Comparison of ENCODE assay signal across 8 cellular contexts in genomic region chr1:94720091-94720793, GRCh38.
DNase-seq lines count a peak whose midpoint lies in the region; ATAC-seq, FAIRE-seq and TF ChIP-seq lines count a peak whose summit lies in the region.

No MANE protein-coding gene starts in this region.

- no peaks in the 10 kb centered on the region for H3K36me3 ChIP-seq in hepatocyte (replicated peaks; ENCODE audit: insufficient read depth, low read depth)

- H3K9me3 Mint-ChIP-seq in type B pancreatic cell = no peaks in the 10 kb centered on the region

- no peak overlapping the region for H3K27ac Mint-ChIP-seq in type B pancreatic cell

- no peak overlapping the region for H3K4me3 Mint-ChIP-seq in type B pancreatic cell

- no peak overlapping the region for H2AFZ ChIP-seq in hepatocyte

- TF ChIP-seq CTCF in type B pancreatic cell (conservative IDR thresholded peaks at IDR 0.05) = no peak
- TF ChIP-seq CTCF in hepatocyte (IDR thresholded peaks at IDR 0.05; ENCODE audit: poor library complexity) = no peak

- no peaks in the 10 kb centered on the region for H3K27me3 Mint-ChIP-seq in type B pancreatic cell

- no peaks in the 10 kb centered on the region for H3K79me2 ChIP-seq in hepatocyte

- H3K27ac ChIP-seq in hepatocyte = no peak overlapping the region

- H3K4me1 ChIP-seq in hepatocyte (ENCODE audit: insufficient read depth) = no peaks in the 10 kb centered on the region

- DNase-seq in GM12891 (ENCODE audit: insufficient read length, low spot score) (peak; percentile 50), glomerular visceral epithelial cell (ENCODE audit: extremely low spot score) (peak; percentile 21), type B pancreatic cell (ENCODE audit: extremely low spot score, unreplicated experiment) (no peak), G401 (ENCODE audit: low spot score) (no peak), superior temporal gyrus (ENCODE audit: extremely low spot score) (no peak), hepatocyte (ENCODE audit: low spot score) (no peak)

- H3K36me3 Mint-ChIP-seq in type B pancreatic cell = no peaks in the 10 kb centered on the region

- no peaks in the 10 kb centered on the region for H3K9me2 ChIP-seq in hepatocyte (replicated peaks; ENCODE audit: insufficient read depth)

- in situ Hi-C loops in G401 (cut with HindIII; ENCODE audit: low sequenced_read_pairs) = no loop called here

- ATAC-seq in GM21360 (IDR thresholded peaks at IDR 0.05; ENCODE audit: unreplicated experiment) = peak; percentile 99
- peak; percentile 99 for ATAC-seq in HG03442 (IDR thresholded peaks at IDR 0.05; ENCODE audit: unreplicated experiment)

- FAIRE-seq in GM12891 (lab: Jason Lieb, UNC) = peak; percentile 98

- no peak overlapping the region for H3K4me3 ChIP-seq in hepatocyte

- 97% methylated on average over 4 of the region's 4 CpGs for WGBS in hepatocyte (ENCODE audit: low lambda C conversion rate, missing lambda C conversion rate)

- no peaks in the 10 kb centered on the region for H4K20me1 ChIP-seq in hepatocyte (ENCODE audit: insufficient read depth, poor library complexity, severe bottlenecking)

- H3K9me3 ChIP-seq in hepatocyte (ENCODE audit: low read depth) = no peaks in the 10 kb centered on the region

- TF ChIP-seq POLR2A in GM12891 (IDR thresholded peaks at IDR 0.05; ENCODE audit: low read depth, low read length) = peak; percentile 43

- no peaks in the 10 kb centered on the region for H3K4me1 Mint-ChIP-seq in type B pancreatic cell (ENCODE audit: unreplicated experiment)

- no peaks in the 10 kb centered on the region for H3K27me3 ChIP-seq in hepatocyte

- no peak overlapping the region for H3K4me2 ChIP-seq in hepatocyte

TF ChIP-seq in GM12891, 5 proteins besides CTCF, POLR2A, EP300 and RAD21:
- TF ChIP-seq POU2F2 (IDR thresholded peaks at IDR 0.05; ENCODE audit: low read depth, low read length) (0 out of 2 replicates have a peak, but pooled peaks have one; percentile 10), PAX5 (IDR thresholded peaks at IDR 0.05; ENCODE audit: insufficient read depth, low read length, severe bottlenecking) (peak; percentile 45), SPI1 (IDR thresholded peaks at IDR 0.05; ENCODE audit: low read depth, low read length) (peak; percentile 71), POLR2AphosphoS5 (IDR thresholded peaks at IDR 0.05; ENCODE audit: low read depth, low read length) (peak; percentile 63), TAF1 (IDR thresholded peaks at IDR 0.05; ENCODE audit: low read depth, low read length) (no peak)

Comparison
In these comparisons a context has a peak if more than half of its experiments do, and no peak if none do; other contexts are left out.
1. DNase-seq: peak in GM12891 (single experiment) and glomerular visceral epithelial cell (single experiment); none in type B pancreatic cell (single experiment), G401 (single experiment), superior temporal gyrus (single experiment) and hepatocyte (single experiment).